1 cellular context compared by ENCODE assay signal in the genomic region with DNA sequence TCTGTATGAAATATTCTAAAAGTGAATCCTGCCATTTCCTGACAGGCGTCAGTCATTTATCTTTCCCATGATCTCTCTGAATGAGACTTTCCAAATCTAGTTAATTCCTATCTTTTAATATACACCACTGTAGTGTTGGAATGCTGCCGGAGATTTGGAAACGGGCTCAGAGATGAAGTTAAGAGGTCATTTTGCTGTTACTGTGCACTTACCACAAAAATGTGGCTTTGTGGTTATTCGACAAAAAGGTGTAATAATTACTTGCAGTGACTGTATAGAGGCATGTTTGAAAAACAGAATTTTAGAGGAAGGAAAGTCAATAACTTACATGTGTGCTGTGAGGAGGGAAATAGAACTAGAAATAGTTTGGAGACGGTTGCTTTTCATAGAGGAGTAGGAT.
TF ChIP-seq lines count a peak whose summit lies in the region.

No MANE protein-coding gene starts in this region.

TF ChIP-seq in GM12878, 131 proteins besides CTCF, POLR2A, EP300 and RAD21 (continued from another document):
- TF ChIP-seq NR2F1 (conservative IDR thresholded peaks at IDR 0.05) (0 out of 2 replicates have a peak, but pooled peaks have one; percentile 40), IKZF1 (conservative IDR thresholded peaks at IDR 0.05) (peak; percentile 65), IKZF2 (IDR thresholded peaks at IDR 0.05) (peak; percentile 55 to 61; a peak in 3 of 4 replicates), CBFB (IDR thresholded peaks at IDR 0.05; ENCODE audit: low read depth) (no peak), HDAC6 (IDR thresholded peaks at IDR 0.05; ENCODE audit: unreplicated experiment) (no peak), MTA2 (IDR thresholded peaks at IDR 0.05; ENCODE audit: low read depth) (peak; percentile 69; the same call in 1 of the 2 replicates)
- TF ChIP-seq, protein P1, sequence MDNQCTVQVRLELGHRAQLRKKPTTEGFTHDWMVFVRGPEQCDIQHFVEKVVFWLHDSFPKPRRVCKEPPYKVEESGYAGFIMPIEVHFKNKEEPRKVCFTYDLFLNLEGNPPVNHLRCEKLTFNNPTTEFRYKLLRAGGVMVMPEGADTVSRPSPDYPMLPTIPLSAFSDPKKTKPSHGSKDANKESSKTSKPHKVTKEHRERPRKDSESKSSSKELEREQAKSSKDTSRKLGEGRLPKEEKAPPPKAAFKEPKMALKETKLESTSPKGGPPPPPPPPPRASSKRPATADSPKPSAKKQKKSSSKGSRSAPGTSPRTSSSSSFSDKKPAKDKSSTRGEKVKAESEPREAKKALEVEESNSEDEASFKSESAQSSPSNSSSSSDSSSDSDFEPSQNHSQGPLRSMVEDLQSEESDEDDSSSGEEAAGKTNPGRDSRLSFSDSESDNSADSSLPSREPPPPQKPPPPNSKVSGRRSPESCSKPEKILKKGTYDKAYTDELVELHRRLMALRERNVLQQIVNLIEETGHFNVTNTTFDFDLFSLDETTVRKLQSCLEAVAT (IDR thresholded peaks at IDR 0.05): peak; percentile 69
- TF ChIP-seq, protein P2, sequence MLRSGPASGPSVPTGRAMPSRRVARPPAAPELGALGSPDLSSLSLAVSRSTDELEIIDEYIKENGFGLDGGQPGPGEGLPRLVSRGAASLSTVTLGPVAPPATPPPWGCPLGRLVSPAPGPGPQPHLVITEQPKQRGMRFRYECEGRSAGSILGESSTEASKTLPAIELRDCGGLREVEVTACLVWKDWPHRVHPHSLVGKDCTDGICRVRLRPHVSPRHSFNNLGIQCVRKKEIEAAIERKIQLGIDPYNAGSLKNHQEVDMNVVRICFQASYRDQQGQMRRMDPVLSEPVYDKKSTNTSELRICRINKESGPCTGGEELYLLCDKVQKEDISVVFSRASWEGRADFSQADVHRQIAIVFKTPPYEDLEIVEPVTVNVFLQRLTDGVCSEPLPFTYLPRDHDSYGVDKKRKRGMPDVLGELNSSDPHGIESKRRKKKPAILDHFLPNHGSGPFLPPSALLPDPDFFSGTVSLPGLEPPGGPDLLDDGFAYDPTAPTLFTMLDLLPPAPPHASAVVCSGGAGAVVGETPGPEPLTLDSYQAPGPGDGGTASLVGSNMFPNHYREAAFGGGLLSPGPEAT (IDR thresholded peaks at IDR 0.05; ENCODE audit: low read depth): peak; percentile 46; the same call in 1 of the 2 replicates
TF ChIP-seq in GM12878: peak in this region for 8.
